8 cellular contexts compared by ENCODE assay signal in genomic region chr1:157138220-157139124, GRCh38. TPM values are rescaled to one million over a fixed set of nuclear protein-coding genes. Genes with fewer than 3 reads are reported as not detected.
DNase-seq lines count a peak whose midpoint lies in the region; ATAC-seq and TF ChIP-seq lines count a peak whose summit lies in the region.

ETV3 (minus strand) TSS chr1:157138395; CDS start chr1:157136352, 2,043 bp downstream.

- H3K4me3 Mint-ChIP-seq in T-cell, result peak within 1 kb of the TSS; percentile 89 to 96 (median 95)

- DNase-seq in GM12864 (ENCODE audit: low read depth), result peak; percentile 53
- peak; percentile 72 for DNase-seq in NCI-H128 (lab: John Stamatoyannopoulos, UW; ENCODE audit: unreplicated experiment)
- DNase-seq in T-cell, result peak; percentile 70 to 90 (median 83)
- DNase-seq in heart right ventricle, result peak; percentile 88 to 93
- DNase-seq in posterior vena cava (ENCODE audit: low spot score), result peak; percentile 97
- DNase-seq in upper lobe of left lung, result peak; percentile 94 to 96

- H3K27ac ChIP-seq in adipose tissue (ENCODE audit: low read depth, low read length), result peak within 1 kb of the TSS; percentile 80
- H3K27ac ChIP-seq in heart right ventricle, result peak within 1 kb of the TSS; percentile 97 to 99 (median 98)
- H3K27ac ChIP-seq in upper lobe of left lung, result peak within 1 kb of the TSS; percentile 92 to 98 (median 96)

- peaks cover 56 to 59% (median 56%) of the 10 kb centered on the region in 3 donors for H3K4me1 Mint-ChIP-seq in T-cell

- intact Hi-C loops in heart right ventricle (cut with DNase I), result loop anchor here in 1 of 10 donors (2.0 kb wide), 1 partner anchor 16 kb away; no protein-coding TSS in a partner anchor
- intact Hi-C loops in posterior vena cava (cut with DNase I), result loop anchor here in 1 of 2 donors (1.0 kb wide), 1 partner anchor 32 kb away; no protein-coding TSS in a partner anchor

- peak within 1 kb of the TSS; percentile 90 to 94 for H3K27ac Mint-ChIP-seq in T-cell

- peaks cover 24% of the 10 kb centered on the region for H3K36me3 Mint-ChIP-seq in T-cell

- TF ChIP-seq CTCF in GM12864 (IDR thresholded peaks at IDR 0.05; ENCODE audit: low read depth, low read length, missing control alignments), result no peak
- no peak for TF ChIP-seq CTCF in heart right ventricle (IDR thresholded peaks at IDR 0.05)
- TF ChIP-seq CTCF in upper lobe of left lung (IDR thresholded peaks at IDR 0.05), result peak in 3 of 6 experiments; percentile 11 to 32 (median 22)

- TF ChIP-seq EP300 in upper lobe of left lung (IDR thresholded peaks at IDR 0.05), result peak in 2 of 4 donors; percentile 39 to 44

- peak within 1 kb of the TSS; percentile 68 for H3K4me3 ChIP-seq in GM12864 (ENCODE audit: low read depth, low read length)
- H3K4me3 ChIP-seq in heart right ventricle, result peak within 1 kb of the TSS; percentile 89 to 99 (median 98)
- H3K4me3 ChIP-seq in upper lobe of left lung, result peak within 1 kb of the TSS; percentile 70 to 99 (median 81)

- H3K4me1 ChIP-seq in heart right ventricle, result peaks cover 5 to 43% (median 22%) of the 10 kb centered on the region in 9 donors
- H3K4me1 ChIP-seq in upper lobe of left lung, result peaks cover 24 to 40% (median 31%) of the 10 kb centered on the region in 4 donors

- H3K27me3 Mint-ChIP-seq in T-cell, result no peaks in the 10 kb centered on the region

- H3K9me3 Mint-ChIP-seq in T-cell, result no peaks in the 10 kb centered on the region

- ATAC-seq in HG02642 (IDR thresholded peaks at IDR 0.05; ENCODE audit: poor library complexity, unreplicated experiment), result peak; percentile 94
- peak; percentile 80 to 85 (median 82) for ATAC-seq in T-cell (replicated peaks in 1 of 4)
- peak; percentile 97 to 99 (median 98) for ATAC-seq in heart right ventricle
- ATAC-seq in upper lobe of left lung (ENCODE audit: low FRiP score in 2 of 2), result peak; percentile 94 to 97

- H3K36me3 ChIP-seq in heart right ventricle (peaks cover 0 to 28% (median 27%) of the 10 kb centered on the region in 9 donors), upper lobe of left lung (peaks cover 9 to 25% (median 18%) of the 10 kb centered on the region in 4 donors)

- H3K27me3 ChIP-seq in heart right ventricle (no peaks in the 10 kb centered on the region), upper lobe of left lung (no peaks in the 10 kb centered on the region)

- H3K9me3 ChIP-seq in heart right ventricle (no peaks in the 10 kb centered on the region), upper lobe of left lung (no peaks in the 10 kb centered on the region)

- POLR2A ChIA-PET in T-cell (lab: Charles Lee), result no interaction called here

- peak in 3 of 4 donors; percentile 74 to 96 (median 90) for TF ChIP-seq POLR2A in upper lobe of left lung (IDR thresholded peaks at IDR 0.05)

- 0 to 1% (median 0%) methylated on average over 75 to 87 of the region's 87 CpGs for WGBS in adipose tissue, 3 donors
- 1% methylated on average over 76 to 87 of the region's 87 CpGs for WGBS in heart right ventricle, 2 donors
- 0% methylated on average over 37 to 65 of the region's 87 CpGs for WGBS in upper lobe of left lung, 2 donors

- CTCF ChIA-PET in T-cell (lab: Charles Lee), result interaction anchor here in 1 of 2 donors (1.2 to 2.2 kb wide), 3 partner anchors 18 to 48 kb away, joined by 3 to 12 read pairs (median 6); no protein-coding TSS in a partner anchor

RNA-seq across cellular contexts. Expression of gene ETV3, which starts in this region (rescaled TPM):
- total RNA-seq in T-cell, result 10 to 100 TPM; 30.6 to 86.3 (median 33.4) TPM
- polyA plus RNA-seq in adipose tissue, result 10 to 100 TPM in 2 of 3 donors, 1 to 10 TPM in 1; 3.4 to 18.4 (median 12.8) TPM
- total RNA-seq in heart right ventricle, result 10 to 100 TPM; 15.5 to 27.5 (median 21.4) TPM
- 1 to 10 TPM; 3.7 to 4.2 TPM for polyA plus RNA-seq in heart right ventricle
- total RNA-seq in posterior vena cava, result 10 to 100 TPM; 25.6 to 28.1 TPM
- 10 to 100 TPM; 14.7 to 34.8 (median 27.6) TPM for total RNA-seq in upper lobe of left lung

Comparison
In these comparisons a context has a peak if more than half of its experiments do, and no peak if none do; other contexts are left out.
1. Peak in every context shown above with its lines: DNase-seq, ATAC-seq, H3K4me3 ChIP-seq and H3K27ac ChIP-seq.